ENCODE assay signal across 15 cellular contexts in the genomic region with DNA sequence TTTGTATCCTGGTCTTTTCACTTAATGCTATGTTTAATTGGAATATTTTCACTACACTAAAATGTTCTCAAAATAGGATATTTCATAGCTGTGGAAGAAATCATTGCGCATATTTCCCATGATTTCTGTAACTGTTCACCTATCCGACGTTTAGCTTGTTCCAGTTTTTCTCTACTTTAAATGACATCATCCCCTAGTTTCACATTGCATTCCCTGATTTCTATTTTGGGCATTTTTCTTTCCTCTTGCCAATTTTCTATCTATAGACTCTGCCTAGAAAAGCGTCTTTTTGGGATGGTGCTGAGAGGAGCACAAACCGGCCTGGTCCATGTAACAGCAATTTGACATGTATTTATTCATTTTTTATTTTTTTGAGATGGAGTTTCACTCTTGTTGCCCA.
DNase-seq lines count a peak whose midpoint lies in the region; ATAC-seq and TF ChIP-seq lines count a peak whose summit lies in the region.
"Had no signal": no experiment of that assay in that cellular context is flagged by ENCODE, and none has a peak within 500 bp of the region (broad histone marks: within the 10 kb centered on the region; RNA-seq: fewer than 3 reads in every experiment).

No MANE protein-coding gene starts in this region.

- intact Hi-C loops in natural killer cell (cut with micrococcal nuclease): no loop called here

- CTCF ChIA-PET in HEK293 (lab: Yijun Ruan, JAX): interaction anchor here (1.1 kb wide), 1 partner anchor 82 kb away, joined by 3 read pairs; no protein-coding TSS in a partner anchor

- H3K4me3 ChIP-seq in HEK293 (ENCODE audit: low read depth, low read length) (no peak overlapping the region), thoracic aorta (peak overlapping the region; percentile 17)
- H3K4me3 ChIP-seq: BLaER1 had no signal

- no peaks in the 10 kb centered on the region for H3K36me3 Mint-ChIP-seq in natural killer cell
- H3K36me3 Mint-ChIP-seq: CD14-positive monocyte; CD8-positive, alpha-beta T cell had no signal

- H3K9me3 ChIP-seq in HEK293 (ENCODE audit: control insufficient read depth, insufficient read depth, low read depth, low read length): no peaks in the 10 kb centered on the region
- H3K9me3 ChIP-seq in thoracic aorta: no peaks in the 10 kb centered on the region

- H3K27ac ChIP-seq in HEK293 (ENCODE audit: extremely low read depth, low read depth, low read length) (no peak overlapping the region), thoracic aorta (peak overlapping the region; percentile 26 to 62)
- H3K27ac ChIP-seq: BLaER1 had no signal

- no peaks in the 10 kb centered on the region for H3K9me3 Mint-ChIP-seq in natural killer cell
- H3K9me3 Mint-ChIP-seq: CD8-positive, alpha-beta T cell had no signal

- H3K27me3 ChIP-seq in thoracic aorta (replicated peaks; ENCODE audit: insufficient read depth): no peaks in the 10 kb centered on the region
- H3K27me3 ChIP-seq: BLaER1 had no signal

- H3K36me3 ChIP-seq in HEK293 (ENCODE audit: control insufficient read depth in 2 of 2, insufficient read depth in 1 of 2, low read length in 2 of 2): no peaks in the 10 kb centered on the region
- H3K36me3 ChIP-seq in thoracic aorta: no peaks in the 10 kb centered on the region

- POLR2A ChIA-PET in HEK293 (lab: Yijun Ruan, JAX): no interaction called here

- ATAC-seq in thoracic aorta (ENCODE audit: insufficient number of reproducible peaks, low FRiP score, low read depth): peak; percentile 47
- ATAC-seq in natural killer cell: no peak
- ATAC-seq in HG02870 (IDR thresholded peaks at IDR 0.05; ENCODE audit: unreplicated experiment): no peak
- ATAC-seq in GM21367 (IDR thresholded peaks at IDR 0.05; ENCODE audit: unreplicated experiment): no peak
- ATAC-seq: CD8-positive, alpha-beta T cell had no signal

- peaks cover 0 to 12% of the 10 kb centered on the region in 2 donors for H3K4me1 Mint-ChIP-seq in natural killer cell

- no peak overlapping the region for H3K4me3 Mint-ChIP-seq in natural killer cell
- H3K4me3 Mint-ChIP-seq: CD14-positive monocyte; CD8-positive, alpha-beta T cell; H9 had no signal

- peaks cover 0 to 2% of the 10 kb centered on the region in 2 donors for H3K27me3 Mint-ChIP-seq in natural killer cell (ENCODE audit: low read depth in 2 of 2)

- H3K4me1 ChIP-seq in HEK293 (ENCODE audit: control insufficient read depth, insufficient read depth, low read length) (no peaks in the 10 kb centered on the region), thoracic aorta (ENCODE audit: control insufficient read depth in 1 of 2, low read depth in 2 of 2) (peaks cover 9 to 27% of the 10 kb centered on the region in 2 donors)

- TF ChIP-seq CTCF in HEK293 (tag by site-specific recombination; IDR thresholded peaks at IDR 0.05) (no peak), thoracic aorta (IDR thresholded peaks at IDR 0.05) (no peak), natural killer cell (IDR thresholded peaks at IDR 0.05) (no peak)

- DNase-seq in cerebellar cortex (ENCODE audit: low spot score) (peak; percentile 3), inferior parietal cortex (ENCODE audit: extremely low spot score) (peak; percentile 60), thoracic aorta (ENCODE audit: low spot score) (no peak), natural killer cell (no peak)
- DNase-seq: 8988T; Calu3; CD8-positive, alpha-beta T cell; DMS79 treated with DMSO at 0.1 percent for 48 hours; GF-D8; H9 had no signal

- H3K27ac Mint-ChIP-seq in natural killer cell: no peak overlapping the region
- H3K27ac Mint-ChIP-seq: CD8-positive, alpha-beta T cell; H9 had no signal

TF ChIP-seq in HEK293, 187 proteins besides CTCF, POLR2A, EP300 and RAD21:
- no peak for TF ChIP-seq ZBTB21 (tag by site-specific recombination; IDR thresholded peaks at IDR 0.05)
- TF ChIP-seq, protein P1, sequence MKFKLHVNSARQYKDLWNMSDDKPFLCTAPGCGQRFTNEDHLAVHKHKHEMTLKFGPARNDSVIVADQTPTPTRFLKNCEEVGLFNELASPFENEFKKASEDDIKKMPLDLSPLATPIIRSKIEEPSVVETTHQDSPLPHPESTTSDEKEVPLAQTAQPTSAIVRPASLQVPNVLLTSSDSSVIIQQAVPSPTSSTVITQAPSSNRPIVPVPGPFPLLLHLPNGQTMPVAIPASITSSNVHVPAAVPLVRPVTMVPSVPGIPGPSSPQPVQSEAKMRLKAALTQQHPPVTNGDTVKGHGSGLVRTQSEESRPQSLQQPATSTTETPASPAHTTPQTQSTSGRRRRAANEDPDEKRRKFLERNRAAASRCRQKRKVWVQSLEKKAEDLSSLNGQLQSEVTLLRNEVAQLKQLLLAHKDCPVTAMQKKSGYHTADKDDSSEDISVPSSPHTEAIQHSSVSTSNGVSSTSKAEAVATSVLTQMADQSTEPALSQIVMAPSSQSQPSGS (tag by site-specific recombination; IDR thresholded peaks at IDR 0.05; ENCODE audit: low read depth): peak; percentile 32; the same call in 1 of the 2 replicates
TF ChIP-seq in HEK293: peak in this region for 1.

Comparison
In these comparisons a context has a peak if more than half of its experiments do, and no peak if none do; other contexts are left out.
1. DNase-seq: peak in cerebellar cortex (single experiment) and inferior parietal cortex (single experiment); none in thoracic aorta (single experiment) and natural killer cell (single experiment).